9 cellular contexts compared by ENCODE assay signal in the genomic region with DNA sequence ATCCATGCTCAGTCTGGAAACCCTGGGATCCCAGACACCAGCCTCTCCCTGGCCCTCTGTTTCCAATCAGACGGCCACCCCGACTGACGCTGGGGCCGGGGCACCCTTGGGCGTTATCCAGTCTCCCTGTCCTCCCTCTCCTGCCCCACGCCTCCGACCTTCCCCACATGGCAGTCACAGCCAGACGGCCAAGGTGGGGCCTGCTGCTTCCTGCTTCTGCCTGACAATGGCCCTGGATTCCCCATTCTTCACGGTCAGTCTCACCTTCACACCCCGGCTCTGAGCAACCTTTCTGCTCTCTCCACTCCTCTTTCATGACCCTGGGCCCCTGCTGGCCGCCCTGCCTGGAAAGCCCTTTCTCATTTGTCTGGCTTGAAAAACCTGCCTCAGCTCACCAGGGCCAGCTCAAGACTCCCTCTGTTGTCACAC. TPM values are rescaled to one million over a fixed set of nuclear protein-coding genes. Genes with fewer than 3 reads are reported as not detected.
DNase-seq lines count a peak whose midpoint lies in the region; ATAC-seq and TF ChIP-seq lines count a peak whose summit lies in the region.
"Had no signal": no experiment of that assay in that cellular context is flagged by ENCODE, and none has a peak within 500 bp of the region (broad histone marks: within the 10 kb centered on the region; RNA-seq: fewer than 3 reads in every experiment).

No MANE protein-coding gene starts in this region.

- H3K27me3 ChIP-seq in BLaER1 (peaks cover 19% of the 10 kb centered on the region), hepatocyte (peaks cover 13% of the 10 kb centered on the region)

- peak overlapping the region; percentile 81 for H3K27ac Mint-ChIP-seq in activated CD4-positive, alpha-beta memory T cell treated with anti-CD3 and anti-CD28 coated beads, Interleukin-2, amount 10 ng/mL, durations not matched to agents 7 days and 5 days

- DNase-seq in COLO668 (lab: John Stamatoyannopoulos, UW; ENCODE audit: unreplicated experiment) (peak; percentile 62), islet precursor cell (peak; percentile 83), sciatic nerve (ENCODE audit: low spot score) (no peak), hepatocyte (ENCODE audit: low spot score) (no peak), 8988T (no peak)
- no peak for DNase-seq in activated CD4-positive, alpha-beta memory T cell treated with anti-CD3 and anti-CD28 coated beads, Interleukin-2, amount 10 ng/mL, durations not matched to agents 7 days and 5 days
- DNase-seq: WERI-Rb-1 had no signal

- no peaks in the 10 kb centered on the region for H3K9me2 ChIP-seq in hepatocyte (replicated peaks; ENCODE audit: insufficient read depth)

- H3K36me3 ChIP-seq in BLaER1, result no peaks in the 10 kb centered on the region
- no peaks in the 10 kb centered on the region for H3K36me3 ChIP-seq in hepatocyte (replicated peaks; ENCODE audit: insufficient read depth, low read depth)

- H3K4me2 ChIP-seq in BLaER1 (peak overlapping the region; percentile 97), hepatocyte (no peak overlapping the region)

- POLR2A ChIA-PET in activated CD4-positive, alpha-beta memory T cell treated with anti-CD3 and anti-CD28 coated beads, Interleukin-2, amount 10 ng/mL, durations not matched to agents 7 days and 5 days (lab: Charles Lee), result interaction anchor here (0.7 kb wide), 1 partner anchor 356 kb away, joined by 3 read pairs; no protein-coding TSS in a partner anchor

- intact Hi-C loops in sciatic nerve (cut with DNase I), result no loop called here

- H3K9me3 Mint-ChIP-seq in activated CD4-positive, alpha-beta memory T cell treated with anti-CD3 and anti-CD28 coated beads, Interleukin-2, amount 10 ng/mL, durations not matched to agents 7 days and 5 days, result no peaks in the 10 kb centered on the region

- H3K4me3 ChIP-seq in BLaER1 (no peak overlapping the region), hepatocyte (no peak overlapping the region)

- no peaks in the 10 kb centered on the region for H3K79me2 ChIP-seq in hepatocyte

- H3K4me1 Mint-ChIP-seq in activated CD4-positive, alpha-beta memory T cell treated with anti-CD3 and anti-CD28 coated beads, Interleukin-2, amount 10 ng/mL, durations not matched to agents 7 days and 5 days, result peaks cover 37% of the 10 kb centered on the region

- TF ChIP-seq CTCF in hepatocyte (IDR thresholded peaks at IDR 0.05; ENCODE audit: poor library complexity), result no peak

- ATAC-seq in GM18873 (IDR thresholded peaks at IDR 0.05; ENCODE audit: low FRiP score, unreplicated experiment) (no peak), sciatic nerve (no peak)

- no peaks in the 10 kb centered on the region for H3K36me3 Mint-ChIP-seq in activated CD4-positive, alpha-beta memory T cell treated with anti-CD3 and anti-CD28 coated beads, Interleukin-2, amount 10 ng/mL, durations not matched to agents 7 days and 5 days (ENCODE audit: low read depth)

- H4K20me1 ChIP-seq in BLaER1 (peaks cover 10% of the 10 kb centered on the region; the same call in 1 of the 2 replicates), hepatocyte (ENCODE audit: insufficient read depth, poor library complexity, severe bottlenecking) (no peaks in the 10 kb centered on the region)

- H3K4me1 ChIP-seq in BLaER1 (peaks cover 31% of the 10 kb centered on the region), hepatocyte (ENCODE audit: insufficient read depth) (peaks cover 5% of the 10 kb centered on the region)

- 49% methylated on average over 11 of the region's 11 CpGs for WGBS in hepatocyte (ENCODE audit: low lambda C conversion rate, missing lambda C conversion rate)

- CTCF ChIA-PET in activated CD4-positive, alpha-beta memory T cell treated with anti-CD3 and anti-CD28 coated beads, Interleukin-2, amount 10 ng/mL, durations not matched to agents 7 days and 5 days (lab: Charles Lee), result no interaction called here

- H3K9me3 ChIP-seq in BLaER1 (no peaks in the 10 kb centered on the region), hepatocyte (ENCODE audit: low read depth) (no peaks in the 10 kb centered on the region)

- H3K27ac ChIP-seq in BLaER1 (peak overlapping the region; percentile 38; the same call in 1 of the 2 replicates), hepatocyte (no peak overlapping the region)
- H3K27ac ChIP-seq: WERI-Rb-1 had no signal

- no peak overlapping the region for H3K9ac ChIP-seq in BLaER1

- no peak overlapping the region for H2AFZ ChIP-seq in hepatocyte

- no peak overlapping the region for H3K4me3 Mint-ChIP-seq in activated CD4-positive, alpha-beta memory T cell treated with anti-CD3 and anti-CD28 coated beads, Interleukin-2, amount 10 ng/mL, durations not matched to agents 7 days and 5 days

- peaks cover 43% of the 10 kb centered on the region for H3K27me3 Mint-ChIP-seq in activated CD4-positive, alpha-beta memory T cell treated with anti-CD3 and anti-CD28 coated beads, Interleukin-2, amount 10 ng/mL, durations not matched to agents 7 days and 5 days

RNA-seq across cellular contexts. Expression of a gene that starts 6.6 kb away (rescaled TPM):
- total RNA-seq in activated CD4-positive, alpha-beta memory T cell treated with anti-CD3 and anti-CD28 coated beads, Interleukin-2, amount 10 ng/mL, durations not matched to agents 7 days and 5 days, result under 1 TPM; 0.18 TPM
- 4.0 TPM for total RNA-seq in sciatic nerve
- total RNA-seq in hepatocyte, result 4.8 and 6.1 TPM in 2 replicates
- polyA plus RNA-seq in hepatocyte, result 9.8 and 11.8 TPM in 2 replicates

Comparison
In these comparisons a context has a peak if more than half of its experiments do, and no peak if none do; other contexts are left out.
1. DNase-seq: peak in COLO668 (single experiment) and islet precursor cell (single experiment); none in activated CD4-positive, alpha-beta memory T cell treated with anti-CD3 and anti-CD28 coated beads, Interleukin-2, amount 10 ng/mL, durations not matched to agents 7 days and 5 days (single experiment), sciatic nerve (single experiment), hepatocyte (single experiment) and 8988T (single experiment).